Comparison of ENCODE assay signal across 11 cellular contexts in genomic region chr5:173670130-173670591, GRCh38. TPM values are rescaled to one million over a fixed set of nuclear protein-coding genes. Genes with fewer than 3 reads are reported as not detected.
A peak's percentile ranks its signal among the peaks of the same experiment; 100 is the strongest.
DNase-seq lines count a peak whose midpoint lies in the region; ATAC-seq and TF ChIP-seq lines count a peak whose summit lies in the region.
"Had no signal": no experiment of that assay in that cellular context is flagged by ENCODE, and none has a peak within 500 bp of the region (broad histone marks: within the 10 kb centered on the region; RNA-seq: fewer than 3 reads in every experiment).

No MANE protein-coding gene starts in this region.

- WGBS in suprapubic skin, result 45% methylated on average over 3 of the region's 3 CpGs

- H3K9me3 ChIP-seq in suprapubic skin, result no peaks in the 10 kb centered on the region

- TF ChIP-seq EP300 in suprapubic skin (IDR thresholded peaks at IDR 0.05), result no peak

- peak; percentile 51 for DNase-seq in H7
- DNase-seq in cardiac fibroblast (ENCODE audit: low read depth in 2 of 2), result peak; percentile 49 to 53
- peak; percentile 7 for DNase-seq in islet precursor cell
- DNase-seq in suprapubic skin (ENCODE audit: low spot score in 2 of 2), result peak in 1 of 2 donors; percentile 38
- no peak for DNase-seq in SHP77 (lab: John Stamatoyannopoulos, UW)
- DNase-seq: activated naive CD4-positive, alpha-beta T cell treated with anti-CD3 and anti-CD28 coated beads for 36 hours; DND-41; NCI-H2171; Right ventricle myocardium superior had no signal

- peaks cover 19% of the 10 kb centered on the region for H3K4me1 ChIP-seq in suprapubic skin

- no peak for ATAC-seq in GM21619 (IDR thresholded peaks at IDR 0.05; ENCODE audit: unreplicated experiment)
- ATAC-seq in HG02884 (IDR thresholded peaks at IDR 0.05; ENCODE audit: unreplicated experiment), result no peak

- H3K27me3 ChIP-seq in H7 (ENCODE audit: control insufficient read depth, insufficient read depth, low read length) (no peaks in the 10 kb centered on the region), suprapubic skin (no peaks in the 10 kb centered on the region)

- no peak overlapping the region for H3K4me3 ChIP-seq in H7 (ENCODE audit: insufficient read depth, low read depth, low read length)
- H3K4me3 ChIP-seq in cardiac fibroblast (replicated peaks in 1 of 2; ENCODE audit: low read depth in 2 of 2, low read length in 2 of 2), result no peak overlapping the region
- H3K4me3 ChIP-seq in suprapubic skin, result no peak overlapping the region

- TF ChIP-seq POLR2A in suprapubic skin (IDR thresholded peaks at IDR 0.05), result no peak

- H3K27ac ChIP-seq in suprapubic skin, result peak overlapping the region; percentile 75

- no peak for TF ChIP-seq CTCF in cardiac fibroblast (IDR thresholded peaks at IDR 0.05; ENCODE audit: low read depth, low read length)
- TF ChIP-seq CTCF in suprapubic skin (IDR thresholded peaks at IDR 0.05), result no peak

- H3K36me3 ChIP-seq in H7 (replicated peaks; ENCODE audit: control insufficient read depth, insufficient read depth, low read length) (no peaks in the 10 kb centered on the region; the same call in 1 of the 2 replicates), suprapubic skin (no peaks in the 10 kb centered on the region)

RNA-seq across cellular contexts. Expression of gene BOD1, which starts 53.7 kb away (rescaled TPM):
- 140 and 168 TPM in 2 replicates for total RNA-seq in H7 (2014; rRNA removed; shearing (Covaris generic))
- total RNA-seq in suprapubic skin, result 10 to 100 TPM; 46.3 to 53.3 (median 48.7) TPM

Comparison
In these comparisons a context has a peak if more than half of its experiments do, and no peak if none do; other contexts are left out.
1. DNase-seq: peak in H7 (single experiment), cardiac fibroblast (2 of 2) and islet precursor cell (single experiment); none in SHP77 (0 of 2).